Comparison of ENCODE assay signal across 11 cellular contexts in the genomic region with DNA sequence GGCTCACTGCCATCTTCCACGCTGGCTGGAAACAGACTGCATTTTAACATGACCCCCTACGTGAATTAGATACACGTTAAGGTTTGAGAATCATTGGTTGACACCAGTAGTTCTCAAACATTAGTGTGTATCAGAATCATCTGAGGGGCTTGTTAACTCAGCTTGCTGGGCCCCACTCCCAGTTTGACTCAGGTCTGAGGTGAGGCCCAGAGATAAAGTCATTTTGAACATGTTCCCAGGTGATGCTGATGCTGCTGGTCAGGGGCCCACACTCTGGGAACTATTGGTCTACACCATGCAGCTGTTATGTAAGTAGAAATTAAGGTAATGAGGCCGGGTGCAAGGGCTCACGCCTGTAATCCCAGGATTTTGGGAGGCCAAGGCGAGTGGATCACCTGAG. TPM values are rescaled to one million over a fixed set of nuclear protein-coding genes. Genes with fewer than 3 reads are reported as not detected.
DNase-seq lines count a peak whose midpoint lies in the region; ATAC-seq and TF ChIP-seq lines count a peak whose summit lies in the region.
"Had no signal": no experiment of that assay in that cellular context is flagged by ENCODE, and none has a peak within 500 bp of the region (broad histone marks: within the 10 kb centered on the region; RNA-seq: fewer than 3 reads in every experiment).

No MANE protein-coding gene starts in this region.

- DNase-seq in left ventricle myocardium inferior (no peak), Right ventricle myocardium inferior (ENCODE audit: missing footprints) (no peak), mesendoderm (no peak), type B pancreatic cell (ENCODE audit: extremely low spot score, unreplicated experiment) (no peak), H4 (ENCODE audit: low spot score) (no peak), dermis blood vessel endothelial cell (no peak), SIG-M5 treated with dmso at 0.1 percent for 504 hours (lab: John Stamatoyannopoulos, UW; ENCODE audit: unreplicated experiment) (no peak)
- DNase-seq in activated CD8-positive, alpha-beta T cell treated with anti-CD3 and anti-CD28 coated beads, Interleukin-2, amount 10 ng/mL, durations not matched to agents 7 days and 5 days, result no peak
- DNase-seq: heart left ventricle, Kasumi-1, occipital lobe had no signal

- TF ChIP-seq CTCF in left ventricle myocardium inferior (IDR thresholded peaks at IDR 0.05; ENCODE audit: borderline replicate concordance) (no peak), type B pancreatic cell (conservative IDR thresholded peaks at IDR 0.05) (no peak)

- CTCF ChIA-PET in activated CD8-positive, alpha-beta T cell treated with anti-CD3 and anti-CD28 coated beads, Interleukin-2, amount 10 ng/mL, durations not matched to agents 7 days and 5 days (lab: Charles Lee), result interaction anchor here (1.3 to 3.4 kb wide), 5 partner anchors 10 to 246 kb away, joined by 3 to 28 read pairs (median 6); a partner anchor contains a TSS

- H3K4me3 ChIP-seq in left ventricle myocardium inferior (peak overlapping the region; percentile 86), mesendoderm (ENCODE audit: low read length) (no peak overlapping the region)

- no CpG with 5 or more reads among the region's 6 CpGs for WGBS in mesendoderm (ENCODE audit: extremely low coverage, insufficient coverage, low lambda C conversion rate)

- H3K4ac ChIP-seq in mesendoderm (ENCODE audit: low read depth, low read length), result no peak overlapping the region

- peak overlapping the region; percentile 54 for H3K56ac ChIP-seq in mesendoderm (ENCODE audit: low read length)

- H3K9ac ChIP-seq in mesendoderm (ENCODE audit: low read length), result no peak overlapping the region

- no peaks in the 10 kb centered on the region for H3K9me3 ChIP-seq in left ventricle myocardium inferior (replicated peaks)
- H3K9me3 ChIP-seq: heart left ventricle had no signal

- no peak overlapping the region for H3K23ac ChIP-seq in mesendoderm (ENCODE audit: low read length)

- no peak overlapping the region for H4K5ac ChIP-seq in mesendoderm (ENCODE audit: low read length)

- H3K36me3 ChIP-seq in left ventricle myocardium inferior (peaks cover 26% of the 10 kb centered on the region), mesendoderm (ENCODE audit: control insufficient read depth, insufficient read depth, low read length) (peaks cover 14% of the 10 kb centered on the region)

- no peaks in the 10 kb centered on the region for H3K9me3 Mint-ChIP-seq in activated CD8-positive, alpha-beta T cell treated with anti-CD3 and anti-CD28 coated beads, Interleukin-2, amount 10 ng/mL, durations not matched to agents 7 days and 5 days (ENCODE audit: insufficient read depth)
- H3K9me3 Mint-ChIP-seq in type B pancreatic cell, result no peaks in the 10 kb centered on the region

- H3K4me1 Mint-ChIP-seq in activated CD8-positive, alpha-beta T cell treated with anti-CD3 and anti-CD28 coated beads, Interleukin-2, amount 10 ng/mL, durations not matched to agents 7 days and 5 days (ENCODE audit: low read depth), result peaks cover 39% of the 10 kb centered on the region
- H3K4me1 Mint-ChIP-seq in type B pancreatic cell (ENCODE audit: unreplicated experiment), result peaks cover 21% of the 10 kb centered on the region

- H3K27me3 Mint-ChIP-seq in activated CD8-positive, alpha-beta T cell treated with anti-CD3 and anti-CD28 coated beads, Interleukin-2, amount 10 ng/mL, durations not matched to agents 7 days and 5 days (ENCODE audit: low read depth), result no peaks in the 10 kb centered on the region
- no peaks in the 10 kb centered on the region for H3K27me3 Mint-ChIP-seq in type B pancreatic cell

- peak overlapping the region; percentile 20 for H3K4me2 ChIP-seq in mesendoderm (ENCODE audit: low read length)

- ATAC-seq in Right ventricle myocardium inferior, result no peak
- no peak for ATAC-seq in activated CD8-positive, alpha-beta T cell treated with anti-CD3 and anti-CD28 coated beads, Interleukin-2, amount 10 ng/mL, durations not matched to agents 7 days and 5 days

- H3K27ac Mint-ChIP-seq in activated CD8-positive, alpha-beta T cell treated with anti-CD3 and anti-CD28 coated beads, Interleukin-2, amount 10 ng/mL, durations not matched to agents 7 days and 5 days, result peak overlapping the region; percentile 11
- no peak overlapping the region for H3K27ac Mint-ChIP-seq in type B pancreatic cell

- H2BK15ac ChIP-seq in mesendoderm (replicated peaks; ENCODE audit: low read depth), result no peak overlapping the region

- H3K18ac ChIP-seq in mesendoderm (ENCODE audit: low read length), result no peak overlapping the region

- H3K27me3 ChIP-seq in left ventricle myocardium inferior (ENCODE audit: low read depth) (no peaks in the 10 kb centered on the region), mesendoderm (ENCODE audit: insufficient read depth, low read length, poor library complexity) (no peaks in the 10 kb centered on the region)
- H3K27me3 ChIP-seq: heart left ventricle had no signal

- H3K79me2 ChIP-seq in mesendoderm (ENCODE audit: control insufficient read depth, insufficient read depth, low read length), result peaks cover 6% of the 10 kb centered on the region

- H3K79me1 ChIP-seq in mesendoderm (ENCODE audit: low read length), result peaks cover 9% of the 10 kb centered on the region

- no peak overlapping the region for H2BK120ac ChIP-seq in mesendoderm (ENCODE audit: low read depth, low read length)

- peak overlapping the region; percentile 94 for H3K4me3 Mint-ChIP-seq in activated CD8-positive, alpha-beta T cell treated with anti-CD3 and anti-CD28 coated beads, Interleukin-2, amount 10 ng/mL, durations not matched to agents 7 days and 5 days
- peak overlapping the region; percentile 98 for H3K4me3 Mint-ChIP-seq in type B pancreatic cell

- H3K4me1 ChIP-seq in left ventricle myocardium inferior (peaks cover 24% of the 10 kb centered on the region), mesendoderm (ENCODE audit: control insufficient read depth, low read depth, low read length) (peaks cover 5% of the 10 kb centered on the region)

- H4K8ac ChIP-seq in mesendoderm (ENCODE audit: low read depth, low read length), result no peak overlapping the region

- POLR2A ChIA-PET in activated CD8-positive, alpha-beta T cell treated with anti-CD3 and anti-CD28 coated beads, Interleukin-2, amount 10 ng/mL, durations not matched to agents 7 days and 5 days (lab: Charles Lee), result interaction anchor here (1.3 to 4.3 kb wide), 2 partner anchors 10 to 72 kb away, joined by 4 to 59 read pairs; a partner anchor contains a TSS

- peaks cover 30% of the 10 kb centered on the region for H3K36me3 Mint-ChIP-seq in activated CD8-positive, alpha-beta T cell treated with anti-CD3 and anti-CD28 coated beads, Interleukin-2, amount 10 ng/mL, durations not matched to agents 7 days and 5 days (ENCODE audit: low read depth)
- H3K36me3 Mint-ChIP-seq in type B pancreatic cell, result peaks cover 3% of the 10 kb centered on the region

- H3K27ac ChIP-seq in left ventricle myocardium inferior (replicated peaks) (no peak overlapping the region), mesendoderm (ENCODE audit: low read depth, low read length) (no peak overlapping the region)

- intact Hi-C loops in left ventricle myocardium inferior (cut with micrococcal nuclease), result no loop called here
- intact Hi-C loops in Right ventricle myocardium inferior (cut with DNase I), result no loop called here

- no peak overlapping the region for H2AK5ac ChIP-seq in mesendoderm (ENCODE audit: low read length)

- H2BK5ac ChIP-seq in mesendoderm (ENCODE audit: low read length), result no peak overlapping the region

RNA-seq across cellular contexts. Expression of a gene that starts 1.3 kb away (rescaled TPM):
- total RNA-seq in left ventricle myocardium inferior (53.6 TPM), Right ventricle myocardium inferior (59.3 TPM), type B pancreatic cell (ENCODE audit: low replicate concordance) (32.3 and 36.4 TPM in 2 replicates), dermis blood vessel endothelial cell (9.9 and 13.0 TPM in 2 replicates)
- total RNA-seq in activated CD8-positive, alpha-beta T cell treated with anti-CD3 and anti-CD28 coated beads, Interleukin-2, amount 10 ng/mL, durations not matched to agents 7 days and 5 days, result 10 to 100 TPM; 44.7 to 47.5 TPM
- 64.1 TPM for polyA plus RNA-seq in mesendoderm (2013, experiment 1 of 2)
- 62.9 TPM for polyA plus RNA-seq in mesendoderm (2013, experiment 2 of 2)
- 3.1 and 7.1 TPM in 2 replicates for total RNA-seq in H4 (2014; rRNA removed; shearing (Covaris generic))

RNA-seq across cellular contexts. Expression of a gene that starts 10.6 kb away (rescaled TPM):
- total RNA-seq in left ventricle myocardium inferior, result 69.8 TPM
- 77.9 TPM for total RNA-seq in Right ventricle myocardium inferior
- total RNA-seq in activated CD8-positive, alpha-beta T cell treated with anti-CD3 and anti-CD28 coated beads, Interleukin-2, amount 10 ng/mL, durations not matched to agents 7 days and 5 days, result 10 to 100 TPM; 69.7 to 72.4 TPM
- 27.9 TPM for polyA plus RNA-seq in mesendoderm (2013, experiment 1 of 2)
- 28.0 TPM for polyA plus RNA-seq in mesendoderm (2013, experiment 2 of 2)
- total RNA-seq in type B pancreatic cell (ENCODE audit: low replicate concordance), result 58.5 and 59.5 TPM in 2 replicates
- 25.1 and 25.3 TPM in 2 replicates for total RNA-seq in H4 (2014; rRNA removed; shearing (Covaris generic))
- total RNA-seq in dermis blood vessel endothelial cell, result 20.4 and 57.0 TPM in 2 replicates

RNA-seq across cellular contexts. Expression of a gene that starts 53.9 kb away (rescaled TPM):
- 7.1 TPM for total RNA-seq in left ventricle myocardium inferior
- 5.3 TPM for total RNA-seq in Right ventricle myocardium inferior
- 1 to 10 TPM in 1 of 2 experiments, under 1 TPM in 1; 0.66 to 1.9 TPM for total RNA-seq in activated CD8-positive, alpha-beta T cell treated with anti-CD3 and anti-CD28 coated beads, Interleukin-2, amount 10 ng/mL, durations not matched to agents 7 days and 5 days
- polyA plus RNA-seq in mesendoderm (2013, experiment 1 of 2), result 1.8 TPM
- polyA plus RNA-seq in mesendoderm (2013, experiment 2 of 2), result 2.2 TPM
- total RNA-seq in type B pancreatic cell (ENCODE audit: low replicate concordance), result 12.4 and 15.3 TPM in 2 replicates
- 6.9 and 8.4 TPM in 2 replicates for total RNA-seq in H4 (2014; rRNA removed; shearing (Covaris generic))
- 3.5 and 6.5 TPM in 2 replicates for total RNA-seq in dermis blood vessel endothelial cell
